Comparison of ENCODE assay signal across 21 cellular contexts in genomic region chr2:33513480-33513879, GRCh38. TPM values are rescaled to one million over a fixed set of nuclear protein-coding genes. Genes with fewer than 3 reads are reported as not detected.
A peak's percentile ranks its signal among the peaks of the same experiment; 100 is the strongest.
DNase-seq lines count a peak whose midpoint lies in the region; ATAC-seq, FAIRE-seq and TF ChIP-seq lines count a peak whose summit lies in the region.
"Had no signal": no experiment of that assay in that cellular context is flagged by ENCODE, and none has a peak within 500 bp of the region (broad histone marks: within the 10 kb centered on the region; RNA-seq: fewer than 3 reads in every experiment).

No MANE protein-coding gene starts in this region.

- H3K9me3 ChIP-seq in gastrocnemius medialis, result no peaks in the 10 kb centered on the region
- no peaks in the 10 kb centered on the region for H3K9me3 ChIP-seq in upper lobe of left lung
- no peaks in the 10 kb centered on the region for H3K9me3 ChIP-seq in HepG2 (ENCODE audit: low read length)
- H3K9me3 ChIP-seq: A549, HAP-1 had no signal

- no peak overlapping the region for H3K9ac ChIP-seq in HepG2 (ENCODE audit: insufficient read depth, low read depth, low read length)

- CTCF ChIA-PET in HepG2 (lab: Yijun Ruan, JAX; ENCODE audit: low intra/inter-chr PET ratio, low total read pairs), result no interaction called here

- in situ Hi-C loops in gastrocnemius medialis (cut with MboI; ENCODE audit: low sequenced_read_pairs in 4 of 4) (no loop called here), HepG2 (cut with HindIII; ENCODE audit: extremely low pct_ligation_motif_present, low pct_unique_long_range_greater_than_20kb) (no loop called here)

- no peak overlapping the region for H3K4me2 ChIP-seq in HepG2 (ENCODE audit: low read depth, low read length)
- H3K4me2 ChIP-seq: A549 had no signal

- 87 to 93% methylated on average over 3 of the region's 3 CpGs for WGBS in upper lobe of left lung, 2 donors
- 8% methylated on average over 3 of the region's 3 CpGs for WGBS in HepG2 (ENCODE audit: low lambda C conversion rate)

- FAIRE-seq in GM12892 (lab: Jason Lieb, UNC) (peak; percentile 40), HepG2 (lab: Jason Lieb, UNC) (no peak)
- FAIRE-seq: A549, H54 had no signal

- no TSS peak for BruUV-seq in HepG2 (replicated peaks; lab: Mats Ljungman, UMichigan)

- no peak overlapping the region for H3K4me3 ChIP-seq in gastrocnemius medialis
- no peak overlapping the region for H3K4me3 ChIP-seq in upper lobe of left lung
- no peak overlapping the region for H3K4me3 ChIP-seq in HepG2 (replicated peaks in 1 of 3; ENCODE audit: insufficient read depth in 1 of 3, low read depth in 2 of 3, low read length in 3 of 3)
- H3K4me3 ChIP-seq: A549, HAP-1 had no signal

- no peaks in the 10 kb centered on the region for H3K27me3 ChIP-seq in gastrocnemius medialis
- no peaks in the 10 kb centered on the region for H3K27me3 ChIP-seq in upper lobe of left lung
- no peaks in the 10 kb centered on the region for H3K27me3 ChIP-seq in HepG2 (ENCODE audit: control insufficient read depth in 1 of 2, insufficient read depth in 2 of 2, low read length in 2 of 2)

- H3K4me1 ChIP-seq in gastrocnemius medialis (peaks cover 24 to 31% of the 10 kb centered on the region in 2 donors), upper lobe of left lung (no peaks in the 10 kb centered on the region), HepG2 (ENCODE audit: insufficient read depth, low read length) (no peaks in the 10 kb centered on the region)
- H3K4me1 ChIP-seq: A549 had no signal

- H3K27ac Mint-ChIP-seq in memory B cell, result peak overlapping the region; percentile 67
- H3K27ac Mint-ChIP-seq: CD4-positive, alpha-beta memory T cell; HFFc6 had no signal

- TF ChIP-seq POLR2A in GM12892 (IDR thresholded peaks at IDR 0.05; ENCODE audit: low read depth, low read length), result no peak
- no peak for TF ChIP-seq POLR2A in gastrocnemius medialis (IDR thresholded peaks at IDR 0.05)
- no peak for TF ChIP-seq POLR2A in upper lobe of left lung (IDR thresholded peaks at IDR 0.05)
- no peak for TF ChIP-seq POLR2A in HepG2 (IDR thresholded peaks at IDR 0.05; ENCODE audit: insufficient read depth in 1 of 2, low read depth in 2 of 2, low read length in 2 of 2)

- TF ChIP-seq RAD21 in HepG2 (CRISPR knock-in tag; IDR thresholded peaks at IDR 0.05), result no peak

- H3K36me3 ChIP-seq in gastrocnemius medialis (peaks cover 0 to 21% of the 10 kb centered on the region in 2 donors), upper lobe of left lung (peaks cover 0 to 7% (median 0%) of the 10 kb centered on the region in 4 donors), HepG2 (replicated peaks in 1 of 2; ENCODE audit: control insufficient read depth in 1 of 2, insufficient read depth in 2 of 2, low read length in 2 of 2) (no peaks in the 10 kb centered on the region)
- H3K36me3 ChIP-seq: HAP-1 had no signal

- H4K20me1 ChIP-seq in HepG2 (ENCODE audit: insufficient read depth, low read length), result no peaks in the 10 kb centered on the region

- no peak for TF ChIP-seq CTCF in gastrocnemius medialis (IDR thresholded peaks at IDR 0.05 in 4 of 5, conservative IDR thresholded peaks at IDR 0.05 in 1 of 5)
- TF ChIP-seq CTCF in upper lobe of left lung (IDR thresholded peaks at IDR 0.05), result no peak
- no peak for TF ChIP-seq CTCF in HepG2 (CRISPR knock-in tag; IDR thresholded peaks at IDR 0.05)

- no peaks in the 10 kb centered on the region for H3K9me3 Mint-ChIP-seq in memory B cell
- H3K9me3 Mint-ChIP-seq: CD4-positive, alpha-beta memory T cell; HFFc6 had no signal

- ATAC-seq in memory B cell (ENCODE audit: low read depth), result no peak
- ATAC-seq in gastrocnemius medialis, result no peak
- ATAC-seq in upper lobe of left lung (ENCODE audit: low FRiP score in 2 of 2), result no peak
- no peak for ATAC-seq in HepG2
- ATAC-seq: A549 had no signal

- H3K27me3 Mint-ChIP-seq in memory B cell, result no peaks in the 10 kb centered on the region
- H3K27me3 Mint-ChIP-seq: CD4-positive, alpha-beta memory T cell had no signal

- no peak for DNase-seq in GM12892 (ENCODE audit: insufficient read length)
- DNase-seq in memory B cell (ENCODE audit: low spot score in 2 of 2), result no peak
- DNase-seq in gastrocnemius medialis, result no peak
- DNase-seq in upper lobe of left lung, result no peak
- DNase-seq in HepG2 (ENCODE audit: low spot score), result no peak
- no peak for DNase-seq in epidermal melanocyte (ENCODE audit: insufficient read length, low spot score)
- DNase-seq: 8988T; ACHN; AML-193; C1 segment of cervical spinal cord; Calu3; CD4-positive, alpha-beta memory T cell; COR-L47; DMS53; DMS79 treated with DMSO at 0.1 percent for 48 hours; GF-D8; GOT3; HFFc6 had no signal

- H3K79me2 ChIP-seq in HepG2 (ENCODE audit: insufficient read depth, low read length), result no peaks in the 10 kb centered on the region

- intact Hi-C loops in gastrocnemius medialis (cut with DNase I; ENCODE audit: low total_unique reads), result no loop called here
- intact Hi-C loops in HepG2 (cut with micrococcal nuclease; ENCODE audit: unreplicated experiment), result no loop called here

- TF ChIP-seq EP300 in upper lobe of left lung (IDR thresholded peaks at IDR 0.05) (no peak), HepG2 (IDR thresholded peaks at IDR 0.05; ENCODE audit: low read depth in 2 of 2, low read length in 2 of 2) (no peak), HepG2 (CRISPR knock-in tag; IDR thresholded peaks at IDR 0.05; ENCODE audit: borderline replicate concordance) (no peak)

- no peak overlapping the region for H3K4me3 Mint-ChIP-seq in memory B cell
- H3K4me3 Mint-ChIP-seq: CD4-positive, alpha-beta memory T cell; HFFc6 had no signal

- POLR2A ChIA-PET in HepG2 (lab: Yijun Ruan, JAX), result no interaction called here

- peaks cover 11% of the 10 kb centered on the region for H3K4me1 Mint-ChIP-seq in memory B cell

- H2AFZ ChIP-seq in HepG2 (ENCODE audit: low read length), result no peak overlapping the region

- peaks cover 17% of the 10 kb centered on the region for H3K36me3 Mint-ChIP-seq in memory B cell

- H3K27ac ChIP-seq in gastrocnemius medialis, result peak overlapping the region in 3 of 4 donors; percentile 11 to 53 (median 31)
- no peak overlapping the region for H3K27ac ChIP-seq in upper lobe of left lung
- H3K27ac ChIP-seq in HepG2 (ENCODE audit: extremely low read length, insufficient read depth, low read length), result no peak overlapping the region
- H3K27ac ChIP-seq: A549 had no signal

TF ChIP-seq in HepG2, 621 proteins besides CTCF, POLR2A, EP300 and RAD21 (continues in another document):
- TF ChIP-seq ZNF143 (CRISPR knock-in tag; IDR thresholded peaks at IDR 0.05) (no peak), ZNF792 (CRISPR knock-in tag; IDR thresholded peaks at IDR 0.05) (no peak), MAF1 (CRISPR knock-in tag; IDR thresholded peaks at IDR 0.05; ENCODE audit: borderline replicate concordance) (no peak), ZNF18 (CRISPR knock-in tag; IDR thresholded peaks at IDR 0.05; ENCODE audit: insufficient replicate concordance) (no peak), REXO4 (CRISPR knock-in tag; IDR thresholded peaks at IDR 0.05; ENCODE audit: borderline replicate concordance) (no peak), SNRNP70 (IDR thresholded peaks at IDR 0.05; ENCODE audit: low read depth, low read length) (no peak), ZNF382 (CRISPR knock-in tag; IDR thresholded peaks at IDR 0.05; ENCODE audit: borderline replicate concordance) (no peak)

RNA-seq across cellular contexts. Expression of gene RASGRP3, which starts 37.0 kb away (rescaled TPM):
- 158 TPM for polyA plus RNA-seq in GM12892 (2012; ENCODE audit: missing spikeins)
- 10 to 100 TPM; 10.0 to 22.5 (median 12.1) TPM for total RNA-seq in gastrocnemius medialis
- total RNA-seq in upper lobe of left lung, result 10 to 100 TPM in 5 of 6 donors, 1 to 10 TPM in 1; 7.0 to 34.6 (median 14.1) TPM
- total RNA-seq in HepG2 (2016; rRNA removed; fragmentation: Illumina TruSeq; extraction: Trizol), result not detected in 2 replicates
- total RNA-seq in HepG2 (2016; cell fraction: cytosol; rRNA removed; fragmentation: Illumina TruSeq; extraction: Trizol; ENCODE audit: low read depth), result not detected in 2 replicates
- total RNA-seq in HepG2 (2016; cell fraction: insoluble cytoplasmic fraction; rRNA removed; fragmentation: Illumina TruSeq; extraction: Trizol), result 0.02 TPM in 1 of 2 replicates, not detected in the other
- not detected in 2 replicates for total RNA-seq in HepG2 (2016; cell fraction: membrane; rRNA removed; fragmentation: Illumina TruSeq; extraction: Trizol)
- total RNA-seq in HepG2 (2016; cell fraction: nucleus; rRNA removed; fragmentation: Illumina TruSeq; extraction: Trizol), result not detected in 2 replicates
- polyA plus RNA-seq in HepG2 (2011; rRNA removed), result 0.01 and 0.27 TPM in 2 replicates
- 0.08 TPM in 1 of 2 replicates, not detected in the other for polyA plus RNA-seq in HepG2 (2011; cell fraction: cytosol; rRNA removed)
- polyA plus RNA-seq in HepG2 (2011; cell fraction: nucleus; rRNA removed), result not detected in 2 replicates
- polyA plus RNA-seq in HepG2 (2012), result not detected in 2 replicates
- polyA plus RNA-seq in HepG2 (2016; cell fraction: cytosol; fragmentation: Illumina TruSeq; extraction: Trizol; ENCODE audit: low read depth), result not detected in 2 replicates
- not detected in 2 replicates for polyA plus RNA-seq in HepG2 (2016; cell fraction: insoluble cytoplasmic fraction; fragmentation: Illumina TruSeq; extraction: Trizol; ENCODE audit: low read depth)
- polyA plus RNA-seq in HepG2 (2016; cell fraction: membrane; fragmentation: Illumina TruSeq; extraction: Trizol; ENCODE audit: low read depth), result not detected in 2 replicates
- polyA plus RNA-seq in HepG2 (2016; cell fraction: nucleus; fragmentation: Illumina TruSeq; extraction: Trizol; ENCODE audit: insufficient read depth, low read depth), result not detected in 2 replicates
- polyA minus RNA-seq in HepG2 (2011; rRNA and poly(A)+ RNA removed; ENCODE audit: low replicate concordance), result not detected in 2 replicates
- polyA minus RNA-seq in HepG2 (2011; cell fraction: cytosol; rRNA and poly(A)+ RNA removed), result not detected in 2 replicates
- polyA minus RNA-seq in HepG2 (2011; cell fraction: nucleus; rRNA and poly(A)+ RNA removed), result not detected in 2 replicates

Comparison
In these comparisons a context has a peak if more than half of its experiments do, and no peak if none do; other contexts are left out.
1. H3K27ac ChIP-seq: peak in gastrocnemius medialis (3 of 4); none in upper lobe of left lung (0 of 4) and HepG2 (single experiment).
2. RNA of gene RASGRP3, which starts 37.0 kb away (total RNA-seq): 7.0 to 34.6 TPM in upper lobe of left lung and 10.0 to 22.5 TPM in gastrocnemius medialis; 0.02 TPM in HepG2; every median in the first group is over 4 times any median in the second.